Comparison of ENCODE assay signal across 29 cellular contexts in the genomic region with DNA sequence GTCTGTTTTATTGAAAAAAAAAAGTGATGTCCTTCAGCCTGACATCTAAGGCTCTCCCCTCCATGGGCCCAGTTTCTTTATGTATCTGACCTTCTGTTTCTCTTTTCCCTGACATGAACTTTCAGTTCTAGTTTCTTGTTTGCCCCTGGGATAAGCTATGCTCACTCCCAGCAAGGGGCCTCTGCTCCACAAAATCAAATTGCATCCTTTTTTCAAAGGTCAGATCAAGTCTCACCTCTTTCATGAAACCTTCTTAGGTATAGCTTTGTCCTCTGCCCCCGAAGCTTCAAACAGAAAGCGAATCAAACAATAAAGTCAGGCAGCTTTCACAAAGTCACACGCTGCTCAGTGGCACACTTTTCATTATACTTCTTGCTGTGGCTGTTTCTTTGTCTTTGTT. TPM values are rescaled to one million over a fixed set of nuclear protein-coding genes. Genes with fewer than 3 reads are reported as not detected.
A peak's percentile ranks its signal among the peaks of the same experiment; 100 is the strongest.
DNase-seq lines count a peak whose midpoint lies in the region; ATAC-seq and TF ChIP-seq lines count a peak whose summit lies in the region.
"Had no signal": no experiment of that assay in that cellular context is flagged by ENCODE, and none has a peak within 500 bp of the region (broad histone marks: within the 10 kb centered on the region; RNA-seq: fewer than 3 reads in every experiment).

No MANE protein-coding gene starts in this region.

- peaks cover 7% of the 10 kb centered on the region for H3K9me3 Mint-ChIP-seq in activated CD8-positive, alpha-beta T cell treated with anti-CD3 and anti-CD28 coated beads for 36 hours
- peaks cover 8% of the 10 kb centered on the region for H3K9me3 Mint-ChIP-seq in activated CD8-positive, alpha-beta T cell treated with anti-CD3 and anti-CD28 coated beads, Interleukin-2, amount 10 ng/mL, durations not matched to agents 7 days and 5 days (ENCODE audit: insufficient read depth)
- H3K9me3 Mint-ChIP-seq in GM23338, result no peaks in the 10 kb centered on the region
- peaks cover 10% of the 10 kb centered on the region for H3K9me3 Mint-ChIP-seq in activated naive CD8-positive, alpha-beta T cell treated with anti-CD3 and anti-CD28 coated beads, Interleukin-2, amount 10 ng/mL, durations not matched to agents 7 days and 5 days
- peaks cover 0 to 5% of the 10 kb centered on the region in 2 donors for H3K9me3 Mint-ChIP-seq in stimulated activated naive B cell treated with anti-CD40 and anti-IgM and Interleukin-4, amounts not matched to agents 10 μg/mL and 1 μg/mL and 100 μg/mL, for 72 hours
- H3K9me3 Mint-ChIP-seq: H9 had no signal

- peak overlapping the region; percentile 14 for H3K4me3 Mint-ChIP-seq in activated CD8-positive, alpha-beta T cell treated with anti-CD3 and anti-CD28 coated beads for 36 hours
- no peak overlapping the region for H3K4me3 Mint-ChIP-seq in activated CD8-positive, alpha-beta T cell treated with anti-CD3 and anti-CD28 coated beads, Interleukin-2, amount 10 ng/mL, durations not matched to agents 7 days and 5 days
- no peak overlapping the region for H3K4me3 Mint-ChIP-seq in GM23338
- H3K4me3 Mint-ChIP-seq in activated naive CD8-positive, alpha-beta T cell treated with anti-CD3 and anti-CD28 coated beads, Interleukin-2, amount 10 ng/mL, durations not matched to agents 7 days and 5 days, result peak overlapping the region; percentile 48
- H3K4me3 Mint-ChIP-seq in stimulated activated naive B cell treated with anti-CD40 and anti-IgM and Interleukin-4, amounts not matched to agents 10 μg/mL and 1 μg/mL and 100 μg/mL, for 72 hours, result no peak overlapping the region
- H3K4me3 Mint-ChIP-seq: H9 had no signal

- H3K9me2 ChIP-seq in GM23338 (ENCODE audit: insufficient read depth), result no peaks in the 10 kb centered on the region

- H3K27me3 Mint-ChIP-seq in activated CD8-positive, alpha-beta T cell treated with anti-CD3 and anti-CD28 coated beads for 36 hours, result no peaks in the 10 kb centered on the region
- no peaks in the 10 kb centered on the region for H3K27me3 Mint-ChIP-seq in activated CD8-positive, alpha-beta T cell treated with anti-CD3 and anti-CD28 coated beads, Interleukin-2, amount 10 ng/mL, durations not matched to agents 7 days and 5 days (ENCODE audit: low read depth)
- no peaks in the 10 kb centered on the region for H3K27me3 Mint-ChIP-seq in GM23338 (ENCODE audit: insufficient read depth, low read depth, poor library complexity)
- no peaks in the 10 kb centered on the region for H3K27me3 Mint-ChIP-seq in activated naive CD8-positive, alpha-beta T cell treated with anti-CD3 and anti-CD28 coated beads, Interleukin-2, amount 10 ng/mL, durations not matched to agents 7 days and 5 days
- H3K27me3 Mint-ChIP-seq in stimulated activated naive B cell treated with anti-CD40 and anti-IgM and Interleukin-4, amounts not matched to agents 10 μg/mL and 1 μg/mL and 100 μg/mL, for 72 hours, result peaks cover 0 to 5% of the 10 kb centered on the region in 2 donors

- no peak for TF ChIP-seq CTCF in activated CD8-positive, alpha-beta T cell treated with anti-CD3 and anti-CD28 coated beads for 36 hours (IDR thresholded peaks at IDR 0.05)
- TF ChIP-seq CTCF in GM23338 (conservative IDR thresholded peaks at IDR 0.05; ENCODE audit: low read depth in 2 of 2), result no peak

- H3F3A ChIP-seq in GM23338 (replicated peaks; ENCODE audit: low read depth), result no peaks in the 10 kb centered on the region

- ATAC-seq in activated CD8-positive, alpha-beta T cell treated with anti-CD3 and anti-CD28 coated beads for 36 hours, result peak; percentile 66
- ATAC-seq in activated CD8-positive, alpha-beta T cell treated with anti-CD3 and anti-CD28 coated beads, Interleukin-2, amount 10 ng/mL, durations not matched to agents 7 days and 5 days, result no peak
- ATAC-seq in GM23338, result no peak
- no peak for ATAC-seq in activated naive CD8-positive, alpha-beta T cell treated with anti-CD3 and anti-CD28 coated beads, Interleukin-2, amount 10 ng/mL, durations not matched to agents 7 days and 5 days (ENCODE audit: low read depth)
- peak; percentile 60 to 63 for ATAC-seq in stimulated activated naive B cell treated with anti-CD40 and anti-IgM and Interleukin-4, amounts not matched to agents 10 μg/mL and 1 μg/mL and 100 μg/mL, for 72 hours (replicated peaks)
- no peak for ATAC-seq in GM18858 (IDR thresholded peaks at IDR 0.05; ENCODE audit: unreplicated experiment)
- ATAC-seq: Panc1 had no signal

- H4K20me1 ChIP-seq in GM23338 (replicated peaks; ENCODE audit: insufficient read depth), result no peaks in the 10 kb centered on the region

- H3K79me2 ChIP-seq in GM23338 (replicated peaks; ENCODE audit: insufficient read depth), result no peaks in the 10 kb centered on the region

- no peaks in the 10 kb centered on the region for H3K36me3 Mint-ChIP-seq in activated CD8-positive, alpha-beta T cell treated with anti-CD3 and anti-CD28 coated beads for 36 hours (ENCODE audit: low read depth)
- no peaks in the 10 kb centered on the region for H3K36me3 Mint-ChIP-seq in activated CD8-positive, alpha-beta T cell treated with anti-CD3 and anti-CD28 coated beads, Interleukin-2, amount 10 ng/mL, durations not matched to agents 7 days and 5 days (ENCODE audit: low read depth)
- H3K36me3 Mint-ChIP-seq in GM23338 (ENCODE audit: low read depth), result no peaks in the 10 kb centered on the region
- H3K36me3 Mint-ChIP-seq in activated naive CD8-positive, alpha-beta T cell treated with anti-CD3 and anti-CD28 coated beads, Interleukin-2, amount 10 ng/mL, durations not matched to agents 7 days and 5 days, result peaks cover 1% of the 10 kb centered on the region
- H3K36me3 Mint-ChIP-seq in stimulated activated naive B cell treated with anti-CD40 and anti-IgM and Interleukin-4, amounts not matched to agents 10 μg/mL and 1 μg/mL and 100 μg/mL, for 72 hours, result peaks cover 2 to 3% of the 10 kb centered on the region in 2 donors

- H2AFZ ChIP-seq in GM23338, result peak overlapping the region; percentile 72; the same call in 1 of the 2 replicates
- H2AFZ ChIP-seq: GM23248 had no signal

- intact Hi-C loops in activated CD8-positive, alpha-beta T cell treated with anti-CD3 and anti-CD28 coated beads for 36 hours (cut with micrococcal nuclease), result loop anchor here (10.0 kb wide), 1 partner anchor 511 kb away; the partner anchor contains the start of genes R3HDM1 and ZRANB3

- POLR2A ChIA-PET in activated CD8-positive, alpha-beta T cell treated with anti-CD3 and anti-CD28 coated beads for 36 hours (lab: Charles Lee), result interaction anchor here (0.7 kb wide), 1 partner anchor 602 kb away, joined by 4 read pairs; no protein-coding TSS in a partner anchor
- POLR2A ChIA-PET in activated CD8-positive, alpha-beta T cell treated with anti-CD3 and anti-CD28 coated beads, Interleukin-2, amount 10 ng/mL, durations not matched to agents 7 days and 5 days (lab: Charles Lee), result interaction anchor here (0.6 to 0.7 kb wide), 2 partner anchors 123 to 774 kb away, joined by 3 read pairs; no protein-coding TSS in a partner anchor
- POLR2A ChIA-PET in activated naive CD8-positive, alpha-beta T cell treated with anti-CD3 and anti-CD28 coated beads, Interleukin-2, amount 10 ng/mL, durations not matched to agents 7 days and 5 days (lab: Charles Lee), result no interaction called here

- H3K4me1 Mint-ChIP-seq in activated CD8-positive, alpha-beta T cell treated with anti-CD3 and anti-CD28 coated beads for 36 hours (ENCODE audit: low read depth), result peaks cover 19% of the 10 kb centered on the region
- H3K4me1 Mint-ChIP-seq in activated CD8-positive, alpha-beta T cell treated with anti-CD3 and anti-CD28 coated beads, Interleukin-2, amount 10 ng/mL, durations not matched to agents 7 days and 5 days (ENCODE audit: low read depth), result peaks cover 9% of the 10 kb centered on the region
- H3K4me1 Mint-ChIP-seq in GM23338, result no peaks in the 10 kb centered on the region
- peaks cover 14% of the 10 kb centered on the region for H3K4me1 Mint-ChIP-seq in activated naive CD8-positive, alpha-beta T cell treated with anti-CD3 and anti-CD28 coated beads, Interleukin-2, amount 10 ng/mL, durations not matched to agents 7 days and 5 days
- peaks cover 5 to 14% of the 10 kb centered on the region in 2 donors for H3K4me1 Mint-ChIP-seq in stimulated activated naive B cell treated with anti-CD40 and anti-IgM and Interleukin-4, amounts not matched to agents 10 μg/mL and 1 μg/mL and 100 μg/mL, for 72 hours

- DNase-seq in activated CD8-positive, alpha-beta T cell treated with anti-CD3 and anti-CD28 coated beads for 36 hours, result peak; percentile 4
- no peak for DNase-seq in activated CD8-positive, alpha-beta T cell treated with anti-CD3 and anti-CD28 coated beads, Interleukin-2, amount 10 ng/mL, durations not matched to agents 7 days and 5 days
- DNase-seq in GM23338 (ENCODE audit: low spot score) (no peak), cortex of kidney (lab: John Stamatoyannopoulos, UW) (no peak)
- DNase-seq in activated naive CD8-positive, alpha-beta T cell treated with anti-CD3 and anti-CD28 coated beads, Interleukin-2, amount 10 ng/mL, durations not matched to agents 7 days and 5 days, result no peak
- DNase-seq in stimulated activated naive B cell treated with anti-CD40 and anti-IgM and Interleukin-4, amounts not matched to agents 10 μg/mL and 1 μg/mL and 100 μg/mL, for 72 hours, result no peak
- no peak for DNase-seq in activated CD4-positive, CD25-positive, alpha-beta regulatory T cell (lab: John Stamatoyannopoulos, UW)
- DNase-seq: Calu3, DMS153, DND-41, GM23248, H9, IMR-90, KG1, NCI-H1048, NCI-H1417, NCI-H187, NCI-H2081 treated with DMSO at 0.1 percent for 48 hours, NCI-H2171, NCI-H226, NCI-H510A, NCI-H69, SHP77 treated with DMSO at 0.1 percent for 48 hours had no signal

- CTCF ChIA-PET in activated CD8-positive, alpha-beta T cell treated with anti-CD3 and anti-CD28 coated beads for 36 hours (lab: Charles Lee), result interaction anchor here (0.8 to 1.7 kb wide), 3 partner anchors 13 to 22 kb away, joined by 3 to 4 read pairs (median 3); no protein-coding TSS in a partner anchor
- CTCF ChIA-PET in activated CD8-positive, alpha-beta T cell treated with anti-CD3 and anti-CD28 coated beads, Interleukin-2, amount 10 ng/mL, durations not matched to agents 7 days and 5 days (lab: Charles Lee), result interaction anchor here (0.7 kb wide), 1 partner anchor 162 kb away, joined by 4 read pairs; no protein-coding TSS in a partner anchor

- H3K4me1 ChIP-seq in GM23338 (ENCODE audit: insufficient read depth), result no peaks in the 10 kb centered on the region

- H3K4me2 ChIP-seq in GM23338, result no peak overlapping the region

- no peaks in the 10 kb centered on the region for H3K27me3 ChIP-seq in GM23338 (ENCODE audit: insufficient read depth)

- H3K4me3 ChIP-seq in GM23338, result no peak overlapping the region
- H3K4me3 ChIP-seq: GM23248 had no signal

- peak overlapping the region; percentile 26 for H3K27ac Mint-ChIP-seq in activated CD8-positive, alpha-beta T cell treated with anti-CD3 and anti-CD28 coated beads for 36 hours
- no peak overlapping the region for H3K27ac Mint-ChIP-seq in activated CD8-positive, alpha-beta T cell treated with anti-CD3 and anti-CD28 coated beads, Interleukin-2, amount 10 ng/mL, durations not matched to agents 7 days and 5 days
- H3K27ac Mint-ChIP-seq in GM23338, result no peak overlapping the region
- H3K27ac Mint-ChIP-seq in activated naive CD8-positive, alpha-beta T cell treated with anti-CD3 and anti-CD28 coated beads, Interleukin-2, amount 10 ng/mL, durations not matched to agents 7 days and 5 days, result peak overlapping the region; percentile 8
- no peak overlapping the region for H3K27ac Mint-ChIP-seq in stimulated activated naive B cell treated with anti-CD40 and anti-IgM and Interleukin-4, amounts not matched to agents 10 μg/mL and 1 μg/mL and 100 μg/mL, for 72 hours
- H3K27ac Mint-ChIP-seq: H9 had no signal

- no peaks in the 10 kb centered on the region for H3K36me3 ChIP-seq in GM23338 (ENCODE audit: insufficient read depth)

- no peak overlapping the region for H3K27ac ChIP-seq in GM23338 (ENCODE audit: low read depth)
- H3K27ac ChIP-seq: GM23248, RWPE1 had no signal

RNA-seq across cellular contexts. Expression of gene MAP3K19, which starts 23.4 kb away (rescaled TPM):
- not detected for total RNA-seq in activated CD8-positive, alpha-beta T cell treated with anti-CD3 and anti-CD28 coated beads for 36 hours
- not detected for total RNA-seq in activated CD8-positive, alpha-beta T cell treated with anti-CD3 and anti-CD28 coated beads, Interleukin-2, amount 10 ng/mL, durations not matched to agents 7 days and 5 days
- total RNA-seq in GM23338 (2014; rRNA removed; shearing (Covaris generic)), result not detected in 2 replicates
- not detected in 2 replicates for polyA plus RNA-seq in GM23338 (2016; fragmentation: Nextera tagmentation; extraction: Ambion mirVana)
- not detected for total RNA-seq in activated naive CD8-positive, alpha-beta T cell treated with anti-CD3 and anti-CD28 coated beads, Interleukin-2, amount 10 ng/mL, durations not matched to agents 7 days and 5 days
- total RNA-seq: A172, Calu3, GM23248, H9, IMR-90, OCI-LY7 had no signal
- polyA plus RNA-seq: BJ, GM23248, IMR-90 had no signal

RNA-seq across cellular contexts. Expression of gene RAB3GAP1, which starts 28.2 kb away (rescaled TPM):
- 10 to 100 TPM; 24.7 to 25.6 TPM for total RNA-seq in activated CD8-positive, alpha-beta T cell treated with anti-CD3 and anti-CD28 coated beads for 36 hours
- 10 to 100 TPM; 10.3 to 10.7 TPM for total RNA-seq in activated CD8-positive, alpha-beta T cell treated with anti-CD3 and anti-CD28 coated beads, Interleukin-2, amount 10 ng/mL, durations not matched to agents 7 days and 5 days
- total RNA-seq in GM23338 (2014; rRNA removed; shearing (Covaris generic)), result 32.2 and 40.4 TPM in 2 replicates
- polyA plus RNA-seq in GM23338 (2016; fragmentation: Nextera tagmentation; extraction: Ambion mirVana), result 22.5 and 25.1 TPM in 2 replicates
- 10 to 100 TPM; 22.9 to 24.0 TPM for total RNA-seq in activated naive CD8-positive, alpha-beta T cell treated with anti-CD3 and anti-CD28 coated beads, Interleukin-2, amount 10 ng/mL, durations not matched to agents 7 days and 5 days

Comparison
In these comparisons a context has a peak if more than half of its experiments do, and no peak if none do; other contexts are left out.
1. ATAC-seq: peak in activated CD8-positive, alpha-beta T cell treated with anti-CD3 and anti-CD28 coated beads for 36 hours (single experiment) and stimulated activated naive B cell treated with anti-CD40 and anti-IgM and Interleukin-4, amounts not matched to agents 10 μg/mL and 1 μg/mL and 100 μg/mL, for 72 hours (2 of 2); none in activated CD8-positive, alpha-beta T cell treated with anti-CD3 and anti-CD28 coated beads, Interleukin-2, amount 10 ng/mL, durations not matched to agents 7 days and 5 days (single experiment), GM23338 (single experiment), activated naive CD8-positive, alpha-beta T cell treated with anti-CD3 and anti-CD28 coated beads, Interleukin-2, amount 10 ng/mL, durations not matched to agents 7 days and 5 days (single experiment) and GM18858 (single experiment).
2. H3K27ac Mint-ChIP-seq: peak in activated CD8-positive, alpha-beta T cell treated with anti-CD3 and anti-CD28 coated beads for 36 hours (single experiment) and activated naive CD8-positive, alpha-beta T cell treated with anti-CD3 and anti-CD28 coated beads, Interleukin-2, amount 10 ng/mL, durations not matched to agents 7 days and 5 days (single experiment); none in activated CD8-positive, alpha-beta T cell treated with anti-CD3 and anti-CD28 coated beads, Interleukin-2, amount 10 ng/mL, durations not matched to agents 7 days and 5 days (single experiment), GM23338 (single experiment) and stimulated activated naive B cell treated with anti-CD40 and anti-IgM and Interleukin-4, amounts not matched to agents 10 μg/mL and 1 μg/mL and 100 μg/mL, for 72 hours (single experiment).
3. H3K4me3 Mint-ChIP-seq: peak in activated CD8-positive, alpha-beta T cell treated with anti-CD3 and anti-CD28 coated beads for 36 hours (single experiment) and activated naive CD8-positive, alpha-beta T cell treated with anti-CD3 and anti-CD28 coated beads, Interleukin-2, amount 10 ng/mL, durations not matched to agents 7 days and 5 days (single experiment); none in activated CD8-positive, alpha-beta T cell treated with anti-CD3 and anti-CD28 coated beads, Interleukin-2, amount 10 ng/mL, durations not matched to agents 7 days and 5 days (single experiment), GM23338 (single experiment) and stimulated activated naive B cell treated with anti-CD40 and anti-IgM and Interleukin-4, amounts not matched to agents 10 μg/mL and 1 μg/mL and 100 μg/mL, for 72 hours (0 of 2).